ENCODE assay signal across 1 cellular context in the genomic region with DNA sequence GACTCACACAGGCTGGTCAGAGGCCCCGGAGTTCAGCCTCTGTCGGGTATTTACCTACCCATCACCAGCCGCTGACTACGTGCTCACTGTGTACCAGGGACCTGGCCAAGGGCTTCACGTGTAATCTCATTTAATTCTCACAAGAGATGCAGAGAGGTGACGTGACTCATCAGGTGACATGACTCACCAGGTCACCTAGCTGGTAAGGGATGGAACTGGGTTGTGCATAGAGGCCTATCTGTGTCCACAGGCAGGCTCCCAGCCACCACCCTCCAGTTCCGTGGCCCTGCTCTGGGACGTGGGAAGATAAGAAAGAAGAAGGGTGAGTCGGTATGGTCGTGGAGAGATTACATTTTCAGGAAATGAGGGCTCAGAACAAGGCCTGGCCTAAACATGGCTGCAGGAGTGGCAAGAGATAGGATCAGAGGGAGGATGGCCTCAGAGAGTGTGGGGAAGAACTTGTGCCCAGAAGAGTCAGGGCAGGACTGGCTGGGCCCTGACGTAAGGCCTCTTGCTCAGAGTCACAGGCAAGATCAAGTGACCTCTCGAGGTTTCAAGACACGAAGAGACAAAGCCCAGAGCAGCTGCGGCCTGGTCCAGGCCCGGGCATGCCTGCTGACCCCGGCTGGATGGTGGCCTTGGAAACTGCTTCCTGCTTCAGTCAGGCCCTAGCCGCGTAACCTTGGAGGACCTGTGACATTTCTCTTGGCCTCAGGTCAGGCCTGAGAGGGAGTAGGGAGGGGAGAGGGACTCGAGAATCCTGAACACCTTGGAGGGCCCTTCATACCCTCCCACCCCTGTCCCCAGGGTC.
TF ChIP-seq lines count a peak whose summit lies in the region.

No MANE protein-coding gene starts in this region.

TF ChIP-seq in K562, 482 proteins besides CTCF, POLR2A, EP300 and RAD21 (continued from another document and continues in another):
- TF ChIP-seq HCFC1 (IDR thresholded peaks at IDR 0.05; ENCODE audit: low read depth, low read length) (peak; percentile 23; the same call in 1 of the 2 replicates), MYC (IDR thresholded peaks at IDR 0.05; ENCODE audit: low read depth, low read length) (peak; percentile 82), MYC (CRISPR knock-in tag; IDR thresholded peaks at IDR 0.05; ENCODE audit: borderline replicate concordance, low read depth) (peak; percentile 92), CBFA2T3 (IDR thresholded peaks at IDR 0.05) (peak; percentile 100), SMARCB1 (IDR thresholded peaks at IDR 0.05; ENCODE audit: insufficient read length, low read depth) (peak; percentile 96), XRCC4 (IDR thresholded peaks at IDR 0.05; ENCODE audit: extremely low read depth, insufficient read depth, insufficient read length) (no peak), BMI1 (IDR thresholded peaks at IDR 0.05; ENCODE audit: low read length) (no peak), SRSF9 (IDR thresholded peaks at IDR 0.05; ENCODE audit: borderline replicate concordance, low read depth, low read length) (no peak), ZBTB7A (IDR thresholded peaks at IDR 0.05; ENCODE audit: borderline replicate concordance, control insufficient read depth, low read depth, low read length) (no peak; the same call in 1 of the 2 replicates), RBM25 (IDR thresholded peaks at IDR 0.05; ENCODE audit: low read depth, low read length, severe bottlenecking) (no peak), KLF13 (tag; IDR thresholded peaks at IDR 0.05; ENCODE audit: borderline replicate concordance, low read depth) (peak; percentile 96), ELF1 (tag; IDR thresholded peaks at IDR 0.05) (peak; percentile 86), SAFB2 (IDR thresholded peaks at IDR 0.05; ENCODE audit: borderline replicate concordance, low read depth, low read length, severe bottlenecking) (no peak), ZNF263 (CRISPR knock-in tag; IDR thresholded peaks at IDR 0.05; ENCODE audit: borderline replicate concordance) (peak; percentile 48; the same call in 1 of the 2 replicates), ZNF696 (CRISPR knock-in tag; conservative IDR thresholded peaks at IDR 0.05) (0 out of 2 replicates have a peak, but pooled peaks have one; percentile 9), RBM15 (IDR thresholded peaks at IDR 0.05; ENCODE audit: insufficient read depth, low read length) (no peak), TAF15 (IDR thresholded peaks at IDR 0.05; ENCODE audit: low read depth, low read length) (no peak), ZNF830 (CRISPR knock-in tag; IDR thresholded peaks at IDR 0.05) (peak; percentile 94), KHSRP (IDR thresholded peaks at IDR 0.05) (peak; percentile 77; the same call in 1 of the 2 replicates), RAD51 (IDR thresholded peaks at IDR 0.05; ENCODE audit: borderline replicate concordance, low read depth) (peak; percentile 78), TGIF2 (CRISPR knock-in tag; IDR thresholded peaks at IDR 0.05) (no peak), CSDE1 (IDR thresholded peaks at IDR 0.05) (no peak), FIP1L1 (IDR thresholded peaks at IDR 0.05; ENCODE audit: low read depth, low read length, poor library complexity, severe bottlenecking) (no peak), ZNF695 (CRISPR knock-in tag; IDR thresholded peaks at IDR 0.05) (no peak), ETS2 (tag; IDR thresholded peaks at IDR 0.05; ENCODE audit: borderline replicate concordance, poor library complexity, severe bottlenecking) (no peak), RB1 (IDR thresholded peaks at IDR 0.05; ENCODE audit: low read depth) (no peak; the same call in 1 of the 2 replicates), NFXL1 (CRISPR knock-in tag; IDR thresholded peaks at IDR 0.05) (peak; percentile 87), ZNF184 (CRISPR knock-in tag; IDR thresholded peaks at IDR 0.05) (no peak), THRAP3 (IDR thresholded peaks at IDR 0.05; ENCODE audit: borderline replicate concordance) (0 out of 2 replicates have a peak, but pooled peaks have one; percentile 32), ZNF431 (CRISPR knock-in tag; IDR thresholded peaks at IDR 0.05) (peak; percentile 60; the same call in 1 of the 2 replicates), ARID2 (IDR thresholded peaks at IDR 0.05) (no peak), PHB2 (IDR thresholded peaks at IDR 0.05; ENCODE audit: low read depth) (peak; percentile 97), CHD1 (IDR thresholded peaks at IDR 0.05; ENCODE audit: low read length) (no peak), L3MBTL2 (IDR thresholded peaks at IDR 0.05) (peak; percentile 89), SLC30A9 (CRISPR knock-in tag; IDR thresholded peaks at IDR 0.05) (no peak), SMAD2 (IDR thresholded peaks at IDR 0.05; ENCODE audit: low read depth, low read length) (no peak), TRIM28 (IDR thresholded peaks at IDR 0.05) (peak; percentile 89), DACH1 (IDR thresholded peaks at IDR 0.05; ENCODE audit: partially characterized antibody) (peak; percentile 30), ZKSCAN8 (CRISPR knock-in tag; IDR thresholded peaks at IDR 0.05) (peak; percentile 93), POLR2G (IDR thresholded peaks at IDR 0.05; ENCODE audit: low read depth, low read length) (peak; percentile 69), FOXK1 (CRISPR knock-in tag; IDR thresholded peaks at IDR 0.05; ENCODE audit: borderline replicate concordance) (no peak; the same call in 1 of the 2 replicates)
- TF ChIP-seq, protein P1, sequence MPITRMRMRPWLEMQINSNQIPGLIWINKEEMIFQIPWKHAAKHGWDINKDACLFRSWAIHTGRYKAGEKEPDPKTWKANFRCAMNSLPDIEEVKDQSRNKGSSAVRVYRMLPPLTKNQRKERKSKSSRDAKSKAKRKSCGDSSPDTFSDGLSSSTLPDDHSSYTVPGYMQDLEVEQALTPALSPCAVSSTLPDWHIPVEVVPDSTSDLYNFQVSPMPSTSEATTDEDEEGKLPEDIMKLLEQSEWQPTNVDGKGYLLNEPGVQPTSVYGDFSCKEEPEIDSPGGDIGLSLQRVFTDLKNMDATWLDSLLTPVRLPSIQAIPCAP (CRISPR knock-in tag; IDR thresholded peaks at IDR 0.05; ENCODE audit: borderline replicate concordance): no peak
- TF ChIP-seq, protein P2, sequence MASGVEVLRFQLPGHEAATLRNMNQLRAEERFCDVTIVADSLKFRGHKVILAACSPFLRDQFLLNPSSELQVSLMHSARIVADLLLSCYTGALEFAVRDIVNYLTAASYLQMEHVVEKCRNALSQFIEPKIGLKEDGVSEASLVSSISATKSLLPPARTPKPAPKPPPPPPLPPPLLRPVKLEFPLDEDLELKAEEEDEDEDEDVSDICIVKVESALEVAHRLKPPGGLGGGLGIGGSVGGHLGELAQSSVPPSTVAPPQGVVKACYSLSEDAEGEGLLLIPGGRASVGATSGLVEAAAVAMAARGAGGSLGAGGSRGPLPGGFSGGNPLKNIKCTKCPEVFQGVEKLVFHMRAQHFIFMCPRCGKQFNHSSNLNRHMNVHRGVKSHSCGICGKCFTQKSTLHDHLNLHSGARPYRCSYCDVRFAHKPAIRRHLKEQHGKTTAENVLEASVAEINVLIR (CRISPR knock-in tag; IDR thresholded peaks at IDR 0.05): peak; percentile 86
- TF ChIP-seq, protein P3, sequence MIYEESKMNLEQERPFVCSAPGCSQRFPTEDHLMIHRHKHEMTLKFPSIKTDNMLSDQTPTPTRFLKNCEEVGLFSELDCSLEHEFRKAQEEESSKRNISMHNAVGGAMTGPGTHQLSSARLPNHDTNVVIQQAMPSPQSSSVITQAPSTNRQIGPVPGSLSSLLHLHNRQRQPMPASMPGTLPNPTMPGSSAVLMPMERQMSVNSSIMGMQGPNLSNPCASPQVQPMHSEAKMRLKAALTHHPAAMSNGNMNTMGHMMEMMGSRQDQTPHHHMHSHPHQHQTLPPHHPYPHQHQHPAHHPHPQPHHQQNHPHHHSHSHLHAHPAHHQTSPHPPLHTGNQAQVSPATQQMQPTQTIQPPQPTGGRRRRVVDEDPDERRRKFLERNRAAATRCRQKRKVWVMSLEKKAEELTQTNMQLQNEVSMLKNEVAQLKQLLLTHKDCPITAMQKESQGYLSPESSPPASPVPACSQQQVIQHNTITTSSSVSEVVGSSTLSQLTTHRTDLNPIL (CRISPR knock-in tag; IDR thresholded peaks at IDR 0.05): peak; percentile 90
- TF ChIP-seq, protein P4, sequence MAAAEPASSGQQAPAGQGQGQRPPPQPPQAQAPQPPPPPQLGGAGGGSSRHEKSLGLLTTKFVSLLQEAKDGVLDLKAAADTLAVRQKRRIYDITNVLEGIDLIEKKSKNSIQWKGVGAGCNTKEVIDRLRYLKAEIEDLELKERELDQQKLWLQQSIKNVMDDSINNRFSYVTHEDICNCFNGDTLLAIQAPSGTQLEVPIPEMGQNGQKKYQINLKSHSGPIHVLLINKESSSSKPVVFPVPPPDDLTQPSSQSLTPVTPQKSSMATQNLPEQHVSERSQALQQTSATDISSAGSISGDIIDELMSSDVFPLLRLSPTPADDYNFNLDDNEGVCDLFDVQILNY (CRISPR knock-in tag; IDR thresholded peaks at IDR 0.05): 0 out of 2 replicates have a peak, but pooled peaks have one; percentile 41
- TF ChIP-seq, protein P5, sequence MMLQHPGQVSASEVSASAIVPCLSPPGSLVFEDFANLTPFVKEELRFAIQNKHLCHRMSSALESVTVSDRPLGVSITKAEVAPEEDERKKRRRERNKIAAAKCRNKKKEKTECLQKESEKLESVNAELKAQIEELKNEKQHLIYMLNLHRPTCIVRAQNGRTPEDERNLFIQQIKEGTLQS (IDR thresholded peaks at IDR 0.05): peak; percentile 100
- TF ChIP-seq, protein P5 (CRISPR knock-in tag; conservative IDR thresholded peaks at IDR 0.05): peak; percentile 99
- TF ChIP-seq, protein P6, sequence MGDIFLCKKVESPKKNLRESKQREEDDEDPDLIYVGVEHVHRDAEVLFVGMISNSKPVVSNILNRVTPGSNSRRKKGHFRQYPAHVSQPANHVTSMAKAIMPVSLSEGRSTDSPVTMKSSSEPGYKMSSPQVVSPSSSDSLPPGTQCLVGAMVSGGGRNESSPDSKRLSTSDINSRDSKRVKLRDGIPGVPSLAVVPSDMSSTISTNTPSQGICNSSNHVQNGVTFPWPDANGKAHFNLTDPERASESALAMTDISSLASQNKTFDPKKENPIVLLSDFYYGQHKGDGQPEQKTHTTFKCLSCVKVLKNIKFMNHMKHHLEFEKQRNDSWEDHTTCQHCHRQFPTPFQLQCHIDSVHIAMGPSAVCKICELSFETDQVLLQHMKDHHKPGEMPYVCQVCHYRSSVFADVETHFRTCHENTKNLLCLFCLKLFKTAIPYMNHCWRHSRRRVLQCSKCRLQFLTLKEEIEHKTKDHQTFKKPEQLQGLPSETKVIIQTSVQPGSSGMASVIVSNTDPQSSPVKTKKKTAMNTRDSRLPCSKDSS (IDR thresholded peaks at IDR 0.05; ENCODE audit: low read depth, partially characterized antibody): no peak
- TF ChIP-seq, protein P7, sequence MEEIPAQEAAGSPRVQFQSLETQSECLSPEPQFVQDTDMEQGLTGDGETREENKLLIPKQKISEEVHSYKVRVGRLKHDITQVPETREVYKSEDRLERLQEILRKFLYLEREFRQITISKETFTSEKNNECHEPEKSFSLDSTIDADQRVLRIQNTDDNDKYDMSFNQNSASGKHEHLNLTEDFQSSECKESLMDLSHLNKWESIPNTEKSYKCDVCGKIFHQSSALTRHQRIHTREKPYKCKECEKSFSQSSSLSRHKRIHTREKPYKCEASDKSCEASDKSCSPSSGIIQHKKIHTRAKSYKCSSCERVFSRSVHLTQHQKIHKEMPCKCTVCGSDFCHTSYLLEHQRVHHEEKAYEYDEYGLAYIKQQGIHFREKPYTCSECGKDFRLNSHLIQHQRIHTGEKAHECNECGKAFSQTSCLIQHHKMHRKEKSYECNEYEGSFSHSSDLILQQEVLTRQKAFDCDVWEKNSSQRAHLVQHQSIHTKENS (CRISPR knock-in tag; IDR thresholded peaks at IDR 0.05): no peak
- TF ChIP-seq, protein P8, sequence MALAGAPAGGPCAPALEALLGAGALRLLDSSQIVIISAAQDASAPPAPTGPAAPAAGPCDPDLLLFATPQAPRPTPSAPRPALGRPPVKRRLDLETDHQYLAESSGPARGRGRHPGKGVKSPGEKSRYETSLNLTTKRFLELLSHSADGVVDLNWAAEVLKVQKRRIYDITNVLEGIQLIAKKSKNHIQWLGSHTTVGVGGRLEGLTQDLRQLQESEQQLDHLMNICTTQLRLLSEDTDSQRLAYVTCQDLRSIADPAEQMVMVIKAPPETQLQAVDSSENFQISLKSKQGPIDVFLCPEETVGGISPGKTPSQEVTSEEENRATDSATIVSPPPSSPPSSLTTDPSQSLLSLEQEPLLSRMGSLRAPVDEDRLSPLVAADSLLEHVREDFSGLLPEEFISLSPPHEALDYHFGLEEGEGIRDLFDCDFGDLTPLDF (CRISPR knock-in tag; IDR thresholded peaks at IDR 0.05): no peak
